In the genomic region with DNA sequence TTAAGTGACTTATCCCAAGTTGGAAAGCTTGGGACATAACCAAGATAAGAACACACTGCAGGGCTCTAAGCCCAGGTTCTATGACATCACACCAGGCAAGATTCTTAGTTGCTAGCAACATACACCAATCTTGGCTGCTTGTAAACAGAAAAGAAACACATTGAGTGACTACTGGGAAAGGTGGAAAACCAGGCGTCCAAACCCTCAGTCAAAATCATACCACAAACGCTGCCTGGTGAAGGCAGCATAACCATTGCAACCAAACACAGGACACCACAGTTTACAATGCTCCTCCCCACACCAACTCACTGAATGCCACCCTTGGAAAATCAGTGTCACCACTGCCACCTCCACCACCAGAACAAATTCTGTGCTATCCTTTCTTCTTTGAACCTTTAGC, we compare ENCODE assay signal across 15 cellular contexts.
DNase-seq lines count a peak whose midpoint lies in the region; ATAC-seq and TF ChIP-seq lines count a peak whose summit lies in the region.
"Had no signal": no experiment of that assay in that cellular context is flagged by ENCODE, and none has a peak within 500 bp of the region (broad histone marks: within the 10 kb centered on the region; RNA-seq: fewer than 3 reads in every experiment).

No MANE protein-coding gene starts in this region.

- DNase-seq in activated CD4-positive, alpha-beta T cell treated with anti-CD3 and anti-CD28 coated beads, Interleukin-2, amount 10 ng/mL, durations not matched to agents 24 days and 14 days, result peak; percentile 57
- no peak for DNase-seq in activated CD4-positive, alpha-beta T cell treated with anti-CD3 and anti-CD28 coated beads, Interleukin-2, amount 50 U/mL, for 1 hour
- peak; percentile 39 to 93 for DNase-seq in cardiac fibroblast (ENCODE audit: low read depth in 2 of 2)
- peak; percentile 16 for DNase-seq in iris pigment epithelial cell (ENCODE audit: low read depth)
- DNase-seq in stromal cell of bone marrow (ENCODE audit: low read depth), result peak; percentile 25
- DNase-seq in NCI-H510A (lab: John Stamatoyannopoulos, UW), result no peak
- DNase-seq: activated T-cell treated with anti-CD3 and anti-CD28 coated beads, Interleukin-2, amount 50 U/mL, for 4 hours; effector CD8-positive, alpha-beta T cell; NCI-H2081 treated with DMSO at 0.1 percent for 48 hours; nephron progenitor cell; small intestine had no signal

- ATAC-seq in HG03095 (IDR thresholded peaks at IDR 0.05; ENCODE audit: unreplicated experiment), result no peak
- no peak for ATAC-seq in HG02571 (IDR thresholded peaks at IDR 0.05; ENCODE audit: unreplicated experiment)
- ATAC-seq: activated T-cell treated with anti-CD3 and anti-CD28 coated beads, Interleukin-2, amount 50 U/mL, for 4 hours; SK-N-SH treated with all-trans-retinoic acid at 6 μM for 48 hours had no signal

- no peak for TF ChIP-seq CTCF in cardiac fibroblast (IDR thresholded peaks at IDR 0.05; ENCODE audit: low read depth, low read length)

- no peaks in the 10 kb centered on the region for H3K27me3 Mint-ChIP-seq in activated CD4-positive, alpha-beta T cell treated with anti-CD3 and anti-CD28 coated beads, Interleukin-2, amount 10 ng/mL, durations not matched to agents 24 days and 14 days

- no peak overlapping the region for H3K27ac Mint-ChIP-seq in activated CD4-positive, alpha-beta T cell treated with anti-CD3 and anti-CD28 coated beads, Interleukin-2, amount 10 ng/mL, durations not matched to agents 24 days and 14 days
- H3K27ac Mint-ChIP-seq: nephron progenitor cell had no signal

- H3K9me3 Mint-ChIP-seq in activated CD4-positive, alpha-beta T cell treated with anti-CD3 and anti-CD28 coated beads, Interleukin-2, amount 10 ng/mL, durations not matched to agents 24 days and 14 days, result no peaks in the 10 kb centered on the region
- H3K9me3 Mint-ChIP-seq: activated T-cell treated with anti-CD3 and anti-CD28 coated beads, Interleukin-2, amount 50 U/mL, for 4 hours; nephron progenitor cell had no signal

- peak overlapping the region; percentile 14 for H3K4me3 Mint-ChIP-seq in activated CD4-positive, alpha-beta T cell treated with anti-CD3 and anti-CD28 coated beads, Interleukin-2, amount 10 ng/mL, durations not matched to agents 24 days and 14 days
- H3K4me3 Mint-ChIP-seq: activated T-cell treated with anti-CD3 and anti-CD28 coated beads, Interleukin-2, amount 50 U/mL, for 4 hours; nephron progenitor cell had no signal

- no peak overlapping the region for H3K4me3 ChIP-seq in cardiac fibroblast (replicated peaks in 1 of 2; ENCODE audit: low read depth in 2 of 2, low read length in 2 of 2)
- H3K4me3 ChIP-seq: HAP-1 had no signal

- H3K36me3 Mint-ChIP-seq in activated CD4-positive, alpha-beta T cell treated with anti-CD3 and anti-CD28 coated beads, Interleukin-2, amount 10 ng/mL, durations not matched to agents 24 days and 14 days (ENCODE audit: low read depth), result no peaks in the 10 kb centered on the region

- intact Hi-C loops in activated CD4-positive, alpha-beta T cell treated with anti-CD3 and anti-CD28 coated beads, Interleukin-2, amount 10 ng/mL, durations not matched to agents 24 days and 14 days (cut with micrococcal nuclease), result loop anchor here (5.0 kb wide), 1 partner anchor 143 kb away; no protein-coding TSS in a partner anchor

- peaks cover 16% of the 10 kb centered on the region for H3K4me1 Mint-ChIP-seq in activated CD4-positive, alpha-beta T cell treated with anti-CD3 and anti-CD28 coated beads, Interleukin-2, amount 10 ng/mL, durations not matched to agents 24 days and 14 days

Comparison
In these comparisons a context has a peak if more than half of its experiments do, and no peak if none do; other contexts are left out.
1. DNase-seq: peak in activated CD4-positive, alpha-beta T cell treated with anti-CD3 and anti-CD28 coated beads, Interleukin-2, amount 10 ng/mL, durations not matched to agents 24 days and 14 days (single experiment), cardiac fibroblast (2 of 2), iris pigment epithelial cell (single experiment) and stromal cell of bone marrow (single experiment); none in activated CD4-positive, alpha-beta T cell treated with anti-CD3 and anti-CD28 coated beads, Interleukin-2, amount 50 U/mL, for 1 hour (single experiment) and NCI-H510A (single experiment).